12 cellular contexts compared by ENCODE assay signal in genomic region chr18:74264303-74265020, GRCh38. TPM values are rescaled to one million over a fixed set of nuclear protein-coding genes. Genes with fewer than 3 reads are reported as not detected.
DNase-seq lines count a peak whose midpoint lies in the region; ATAC-seq and TF ChIP-seq lines count a peak whose summit lies in the region.
"Had no signal": no experiment of that assay in that cellular context is flagged by ENCODE, and none has a peak within 500 bp of the region (broad histone marks: within the 10 kb centered on the region; RNA-seq: fewer than 3 reads in every experiment).

No MANE protein-coding gene starts in this region.

- H3K27me3 Mint-ChIP-seq in activated CD4-positive, alpha-beta T cell treated with anti-CD3 and anti-CD28 coated beads, Interleukin-2, amount 10 ng/mL, durations not matched to agents 24 days and 14 days = no peaks in the 10 kb centered on the region
- H3K27me3 Mint-ChIP-seq in naive B cell (no peaks in the 10 kb centered on the region), Caco-2 (ENCODE audit: insufficient read depth, unreplicated experiment) (no peaks in the 10 kb centered on the region), endodermal cell (ENCODE audit: insufficient read depth) (no peaks in the 10 kb centered on the region), progenitor cell of endocrine pancreas (no peaks in the 10 kb centered on the region)

- no peak overlapping the region for H3K27ac ChIP-seq in endodermal cell (ENCODE audit: low read depth, low read length)

- H3K9me3 Mint-ChIP-seq in activated CD4-positive, alpha-beta T cell treated with anti-CD3 and anti-CD28 coated beads, Interleukin-2, amount 10 ng/mL, durations not matched to agents 24 days and 14 days = no peaks in the 10 kb centered on the region
- H3K9me3 Mint-ChIP-seq in naive B cell = no peaks in the 10 kb centered on the region
- H3K9me3 Mint-ChIP-seq in Caco-2 (ENCODE audit: unreplicated experiment) = no peaks in the 10 kb centered on the region
- H3K9me3 Mint-ChIP-seq in endodermal cell = no peaks in the 10 kb centered on the region
- H3K9me3 Mint-ChIP-seq in progenitor cell of endocrine pancreas (ENCODE audit: low read depth) = no peaks in the 10 kb centered on the region

- 73 to 76% methylated on average over 8 to 10 of the region's 10 CpGs for WGBS in endodermal cell (ENCODE audit: insufficient coverage in 1 of 2, insufficient read length in 1 of 2), 2 experiments

- POLR2A ChIA-PET in Caco-2 (lab: Charles Lee) = no interaction called here

- H3K36me3 ChIP-seq in Caco-2 (ENCODE audit: control insufficient read depth, insufficient read depth, low read length) (no peaks in the 10 kb centered on the region), endodermal cell (ENCODE audit: control insufficient read depth, insufficient read depth, low read length) (no peaks in the 10 kb centered on the region)

- H3K27ac Mint-ChIP-seq in activated CD4-positive, alpha-beta T cell treated with anti-CD3 and anti-CD28 coated beads, Interleukin-2, amount 10 ng/mL, durations not matched to agents 24 days and 14 days = peak overlapping the region; percentile 10
- H3K27ac Mint-ChIP-seq in naive B cell (peak overlapping the region; percentile 49 to 98 (median 94)), Caco-2 (ENCODE audit: unreplicated experiment) (no peak overlapping the region), endodermal cell (no peak overlapping the region), progenitor cell of endocrine pancreas (no peak overlapping the region)

- peaks cover 6% of the 10 kb centered on the region for H3K4me1 Mint-ChIP-seq in activated CD4-positive, alpha-beta T cell treated with anti-CD3 and anti-CD28 coated beads, Interleukin-2, amount 10 ng/mL, durations not matched to agents 24 days and 14 days
- H3K4me1 Mint-ChIP-seq in naive B cell (peaks cover 7 to 27% (median 24%) of the 10 kb centered on the region in 3 donors), Caco-2 (ENCODE audit: low read depth, unreplicated experiment) (no peaks in the 10 kb centered on the region), endodermal cell (peaks cover 20% of the 10 kb centered on the region), progenitor cell of endocrine pancreas (ENCODE audit: low read depth) (peaks cover 27% of the 10 kb centered on the region)

- no peak for TF ChIP-seq CTCF in Caco-2 (IDR thresholded peaks at IDR 0.05; ENCODE audit: insufficient read depth in 1 of 2, low read depth in 1 of 2, low read length in 1 of 2, severe bottlenecking in 1 of 2, unreplicated experiment in 1 of 2)
- no peak for TF ChIP-seq CTCF in endodermal cell (conservative IDR thresholded peaks at IDR 0.05)
- no peak for TF ChIP-seq CTCF in progenitor cell of endocrine pancreas (IDR thresholded peaks at IDR 0.05; ENCODE audit: unreplicated experiment)

- BruUV-seq in Caco-2 (replicated peaks; lab: Mats Ljungman, UMichigan) = no TSS peak

- H3K4me3 Mint-ChIP-seq in activated CD4-positive, alpha-beta T cell treated with anti-CD3 and anti-CD28 coated beads, Interleukin-2, amount 10 ng/mL, durations not matched to agents 24 days and 14 days = no peak overlapping the region
- H3K4me3 Mint-ChIP-seq in naive B cell (peak overlapping the region in 3 of 8 donors; percentile 32 to 58 (median 51)), Caco-2 (ENCODE audit: unreplicated experiment) (no peak overlapping the region), endodermal cell (no peak overlapping the region), progenitor cell of endocrine pancreas (ENCODE audit: low read depth) (no peak overlapping the region)

- ATAC-seq in GM21447 (IDR thresholded peaks at IDR 0.05; ENCODE audit: unreplicated experiment) (peak; percentile 95), HG03159 (IDR thresholded peaks at IDR 0.05; ENCODE audit: unreplicated experiment) (peak; percentile 99), naive B cell (ENCODE audit: low read depth in 2 of 2) (peak; percentile 90 to 100)
- ATAC-seq: A549 had no signal

- no peaks in the 10 kb centered on the region for H3K9me3 ChIP-seq in Caco-2
- H3K9me3 ChIP-seq in endodermal cell (ENCODE audit: control insufficient read depth, low read length) = no peaks in the 10 kb centered on the region
- H3K9me3 ChIP-seq: A549 had no signal

- no peak overlapping the region for H3K9ac ChIP-seq in endodermal cell (ENCODE audit: extremely low read depth, low read length, poor library complexity, severe bottlenecking)

- H3K36me3 Mint-ChIP-seq in activated CD4-positive, alpha-beta T cell treated with anti-CD3 and anti-CD28 coated beads, Interleukin-2, amount 10 ng/mL, durations not matched to agents 24 days and 14 days (ENCODE audit: low read depth) = no peaks in the 10 kb centered on the region
- H3K36me3 Mint-ChIP-seq in naive B cell = peaks cover 10 to 15% of the 10 kb centered on the region in 2 donors
- H3K36me3 Mint-ChIP-seq in Caco-2 (ENCODE audit: insufficient read depth, unreplicated experiment) = no peaks in the 10 kb centered on the region
- H3K36me3 Mint-ChIP-seq in endodermal cell (ENCODE audit: low read depth) = peaks cover 32% of the 10 kb centered on the region
- H3K36me3 Mint-ChIP-seq in progenitor cell of endocrine pancreas (ENCODE audit: insufficient read depth) = peaks cover 44% of the 10 kb centered on the region

- H3K4me3 ChIP-seq in Caco-2 (ENCODE audit: low read depth, low read length) (no peak overlapping the region), endodermal cell (ENCODE audit: low read length) (no peak overlapping the region)
- H3K4me3 ChIP-seq: A549 had no signal

- no peak for DNase-seq in activated CD4-positive, alpha-beta T cell treated with anti-CD3 and anti-CD28 coated beads, Interleukin-2, amount 10 ng/mL, durations not matched to agents 24 days and 14 days
- DNase-seq in activated CD4-positive, alpha-beta T cell treated with anti-CD3 and anti-CD28 coated beads for 4 hours = no peak
- DNase-seq in naive B cell (peak; percentile 37), Caco-2 (no peak), endodermal cell (no peak), progenitor cell of endocrine pancreas (ENCODE audit: low spot score, unreplicated experiment) (no peak)
- DNase-seq: activated naive CD4-positive, alpha-beta T cell treated with Interleukin-2 at 50 U/mL for 16 hours; IMR-90; NCI-H446 had no signal

- H3K27me3 ChIP-seq in Caco-2 (replicated peaks; ENCODE audit: control insufficient read depth, insufficient read depth, low read length) (no peaks in the 10 kb centered on the region), endodermal cell (ENCODE audit: control insufficient read depth, insufficient read depth, low read length, poor library complexity, severe bottlenecking) (no peaks in the 10 kb centered on the region)

- H3K4me1 ChIP-seq in Caco-2 = no peaks in the 10 kb centered on the region
- H3K4me1 ChIP-seq in endodermal cell (ENCODE audit: control insufficient read depth, insufficient read depth, low read length) = no peaks in the 10 kb centered on the region

- intact Hi-C loops in activated CD4-positive, alpha-beta T cell treated with anti-CD3 and anti-CD28 coated beads, Interleukin-2, amount 10 ng/mL, durations not matched to agents 24 days and 14 days (cut with micrococcal nuclease) = no loop called here
- intact Hi-C loops in Caco-2 (cut with micrococcal nuclease; ENCODE audit: unreplicated experiment) = no loop called here

- CTCF ChIA-PET in Caco-2 (lab: Charles Lee) = no interaction called here

RNA-seq across cellular contexts. Expression of gene CYB5A, which starts 27.3 kb away (rescaled TPM):
- total RNA-seq in activated CD4-positive, alpha-beta T cell treated with anti-CD3 and anti-CD28 coated beads, Interleukin-2, amount 10 ng/mL, durations not matched to agents 24 days and 14 days = 34.8 and 40.7 TPM in 2 replicates
- 100 to 1,000 TPM in 5 of 6 donors, 10 to 100 TPM in 1; 64.2 to 214 (median 151) TPM for polyA plus RNA-seq in naive B cell (ENCODE audit: low read depth in 6 of 6)
- total RNA-seq in Caco-2 (2022) = 103 and 105 TPM in 2 replicates
- total RNA-seq in endodermal cell = 100 to 1,000 TPM in 1 of 2 donors, 10 to 100 TPM in 1; 72.6 to 124 TPM
- 63.3 TPM for polyA plus RNA-seq in endodermal cell (2013, experiment 1 of 2)
- polyA plus RNA-seq in endodermal cell (2013, experiment 2 of 2) = 48.4 TPM
- 213 and 223 TPM in 2 replicates for total RNA-seq in progenitor cell of endocrine pancreas

RNA-seq across cellular contexts. Expression of gene C18orf63, which starts 51.2 kb away (rescaled TPM):
- not detected in 2 replicates for total RNA-seq in activated CD4-positive, alpha-beta T cell treated with anti-CD3 and anti-CD28 coated beads, Interleukin-2, amount 10 ng/mL, durations not matched to agents 24 days and 14 days
- not detected for polyA plus RNA-seq in naive B cell (ENCODE audit: low read depth in 6 of 6)
- 0.07 TPM in 1 of 2 replicates, not detected in the other for total RNA-seq in Caco-2 (2022)
- total RNA-seq in endodermal cell = not detected
- not detected for polyA plus RNA-seq in endodermal cell (2013, experiment 1 of 2)
- not detected for polyA plus RNA-seq in endodermal cell (2013, experiment 2 of 2)
- total RNA-seq in progenitor cell of endocrine pancreas = not detected in 2 replicates
- total RNA-seq: IMR-90 had no signal
- polyA plus RNA-seq: A549, IMR-90 had no signal

Comparison
In these comparisons a context has a peak if more than half of its experiments do, and no peak if none do; other contexts are left out.
1. H3K27ac Mint-ChIP-seq: peak in activated CD4-positive, alpha-beta T cell treated with anti-CD3 and anti-CD28 coated beads, Interleukin-2, amount 10 ng/mL, durations not matched to agents 24 days and 14 days (single experiment) and naive B cell (6 of 6); none in Caco-2 (single experiment), endodermal cell (single experiment) and progenitor cell of endocrine pancreas (single experiment).
2. Peak in every context shown above with its lines, with median percentiles within 50 percentile points of each other: ATAC-seq.